In genomic region chr12:8026282-8026637, GRCh38 we compare ENCODE assay signal across 8 cellular contexts. TPM values are rescaled to one million over a fixed set of nuclear protein-coding genes. Genes with fewer than 3 reads are reported as not detected.
A peak's percentile ranks its signal among the peaks of the same experiment; 100 is the strongest.
DNase-seq lines count a peak whose midpoint lies in the region; ATAC-seq and TF ChIP-seq lines count a peak whose summit lies in the region.

No MANE protein-coding gene starts in this region.

- peak; percentile 37 for ATAC-seq in activated CD8-positive, alpha-beta memory T cell treated with anti-CD3 and anti-CD28 coated beads, Interleukin-2, amount 10 ng/mL, durations not matched to agents 7 days and 5 days
- ATAC-seq in HG02884 (IDR thresholded peaks at IDR 0.05; ENCODE audit: unreplicated experiment) (peak; percentile 27), T-helper 17 cell (peak; percentile 39)

- H3K4me3 Mint-ChIP-seq in activated CD8-positive, alpha-beta memory T cell treated with anti-CD3 and anti-CD28 coated beads, Interleukin-2, amount 10 ng/mL, durations not matched to agents 7 days and 5 days, result peak overlapping the region; percentile 88
- peak overlapping the region; percentile 98 for H3K4me3 Mint-ChIP-seq in T-helper 17 cell

- no peaks in the 10 kb centered on the region for H3K9me3 ChIP-seq in T-helper 17 cell (ENCODE audit: control insufficient read depth, low read length, poor library complexity, severe bottlenecking)

- no peaks in the 10 kb centered on the region for H3K4me1 ChIP-seq in rectal smooth muscle tissue (ENCODE audit: control insufficient read depth, insufficient read depth, low read length)

- TF ChIP-seq CTCF in foreskin fibroblast (IDR thresholded peaks at IDR 0.05; ENCODE audit: low read depth, low read length), result no peak

- H3K27ac Mint-ChIP-seq in activated CD8-positive, alpha-beta memory T cell treated with anti-CD3 and anti-CD28 coated beads, Interleukin-2, amount 10 ng/mL, durations not matched to agents 7 days and 5 days, result peak overlapping the region; percentile 95
- peak overlapping the region; percentile 100 for H3K27ac Mint-ChIP-seq in T-helper 17 cell

- CTCF ChIA-PET in activated CD8-positive, alpha-beta memory T cell treated with anti-CD3 and anti-CD28 coated beads, Interleukin-2, amount 10 ng/mL, durations not matched to agents 7 days and 5 days (lab: Charles Lee), result no interaction called here

- H3K9ac ChIP-seq in rectal smooth muscle tissue (ENCODE audit: low read length), result no peak overlapping the region

- H3K36me3 Mint-ChIP-seq in activated CD8-positive, alpha-beta memory T cell treated with anti-CD3 and anti-CD28 coated beads, Interleukin-2, amount 10 ng/mL, durations not matched to agents 7 days and 5 days, result no peaks in the 10 kb centered on the region
- H3K36me3 Mint-ChIP-seq in T-helper 17 cell (ENCODE audit: low read depth), result peaks cover 2% of the 10 kb centered on the region

- H3K4me3 ChIP-seq in foreskin fibroblast (ENCODE audit: low read depth in 1 of 2, low read length in 2 of 2) (peak overlapping the region; percentile 53 to 97), rectal smooth muscle tissue (ENCODE audit: low read length) (peak overlapping the region; percentile 58)

- peak overlapping the region; percentile 100 for H3K27ac ChIP-seq in rectal smooth muscle tissue (ENCODE audit: low read depth, low read length)

- H3K27me3 ChIP-seq in rectal smooth muscle tissue (ENCODE audit: control insufficient read depth, insufficient read depth, low read length), result no peaks in the 10 kb centered on the region

- no peaks in the 10 kb centered on the region for H3K9me3 Mint-ChIP-seq in activated CD8-positive, alpha-beta memory T cell treated with anti-CD3 and anti-CD28 coated beads, Interleukin-2, amount 10 ng/mL, durations not matched to agents 7 days and 5 days (ENCODE audit: low read depth)

- DNase-seq in activated CD8-positive, alpha-beta memory T cell treated with anti-CD3 and anti-CD28 coated beads, Interleukin-2, amount 10 ng/mL, durations not matched to agents 7 days and 5 days, result no peak
- no peak for DNase-seq in activated CD8-positive, alpha-beta memory T cell treated with anti-CD3 and anti-CD28 coated beads for 24 hours
- DNase-seq in T-helper 17 cell (no peak), foreskin fibroblast (peak in 1 of 2 donors; percentile 57), NCI-H1436 treated with DMSO at 0.1 percent for 48 hours (lab: John Stamatoyannopoulos, UW) (no peak), cerebellar cortex (ENCODE audit: low spot score) (no peak)

- peaks cover 17% of the 10 kb centered on the region for H3K4me1 Mint-ChIP-seq in activated CD8-positive, alpha-beta memory T cell treated with anti-CD3 and anti-CD28 coated beads, Interleukin-2, amount 10 ng/mL, durations not matched to agents 7 days and 5 days
- H3K4me1 Mint-ChIP-seq in T-helper 17 cell, result peaks cover 18% of the 10 kb centered on the region

- H3K36me3 ChIP-seq in rectal smooth muscle tissue (ENCODE audit: control insufficient read depth, insufficient read depth, low read length), result no peaks in the 10 kb centered on the region

- no peaks in the 10 kb centered on the region for H3K27me3 Mint-ChIP-seq in activated CD8-positive, alpha-beta memory T cell treated with anti-CD3 and anti-CD28 coated beads, Interleukin-2, amount 10 ng/mL, durations not matched to agents 7 days and 5 days
- no peaks in the 10 kb centered on the region for H3K27me3 Mint-ChIP-seq in T-helper 17 cell

RNA-seq across cellular contexts. Expression of gene FOXJ2, which starts 6.3 kb away (rescaled TPM):
- total RNA-seq in activated CD8-positive, alpha-beta memory T cell treated with anti-CD3 and anti-CD28 coated beads, Interleukin-2, amount 10 ng/mL, durations not matched to agents 7 days and 5 days, result 10 to 100 TPM; 17.9 to 18.1 TPM
- 10 to 100 TPM; 33.4 to 40.4 TPM for total RNA-seq in T-helper 17 cell

RNA-seq across cellular contexts. Expression of gene C3AR1, which starts 39.9 kb away (rescaled TPM):
- 10 to 100 TPM in 1 of 2 experiments, 1 to 10 TPM in 1; 9.3 to 10.7 TPM for total RNA-seq in activated CD8-positive, alpha-beta memory T cell treated with anti-CD3 and anti-CD28 coated beads, Interleukin-2, amount 10 ng/mL, durations not matched to agents 7 days and 5 days
- total RNA-seq in T-helper 17 cell, result 1 to 10 TPM; 3.1 to 3.9 TPM

RNA-seq across cellular contexts. Expression of gene NECAP1, which starts 55.8 kb away (rescaled TPM):
- total RNA-seq in activated CD8-positive, alpha-beta memory T cell treated with anti-CD3 and anti-CD28 coated beads, Interleukin-2, amount 10 ng/mL, durations not matched to agents 7 days and 5 days, result 10 to 100 TPM; 32.4 to 40.5 TPM
- total RNA-seq in T-helper 17 cell, result 10 to 100 TPM; 72.8 to 73.0 TPM
